ENCODE assay signal across 2 cellular contexts in the genomic region with DNA sequence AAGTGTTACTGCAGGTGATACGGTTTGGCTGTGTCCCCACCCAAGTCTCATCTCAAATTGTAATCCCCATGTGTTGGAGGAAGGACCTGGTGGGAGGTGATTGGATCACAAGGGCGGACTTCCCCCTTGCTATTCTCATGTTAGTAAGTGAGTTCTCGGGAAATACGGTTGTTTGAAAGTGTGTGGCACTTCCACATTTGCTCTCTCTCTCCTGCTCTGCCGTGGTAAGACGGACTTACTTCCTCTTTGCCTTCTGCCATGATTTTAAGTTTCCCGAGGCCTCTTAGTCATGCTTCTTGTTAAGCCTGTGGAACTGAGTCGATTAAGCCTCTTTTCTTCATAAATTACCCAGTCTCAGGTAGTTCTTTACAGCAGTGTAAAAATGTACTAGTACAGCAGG.
TF ChIP-seq lines count a peak whose summit lies in the region.

No MANE protein-coding gene starts in this region.

TF ChIP-seq in IMR-90, 13 proteins besides CTCF, POLR2A, EP300 and RAD21:
- TF ChIP-seq, protein P1, sequence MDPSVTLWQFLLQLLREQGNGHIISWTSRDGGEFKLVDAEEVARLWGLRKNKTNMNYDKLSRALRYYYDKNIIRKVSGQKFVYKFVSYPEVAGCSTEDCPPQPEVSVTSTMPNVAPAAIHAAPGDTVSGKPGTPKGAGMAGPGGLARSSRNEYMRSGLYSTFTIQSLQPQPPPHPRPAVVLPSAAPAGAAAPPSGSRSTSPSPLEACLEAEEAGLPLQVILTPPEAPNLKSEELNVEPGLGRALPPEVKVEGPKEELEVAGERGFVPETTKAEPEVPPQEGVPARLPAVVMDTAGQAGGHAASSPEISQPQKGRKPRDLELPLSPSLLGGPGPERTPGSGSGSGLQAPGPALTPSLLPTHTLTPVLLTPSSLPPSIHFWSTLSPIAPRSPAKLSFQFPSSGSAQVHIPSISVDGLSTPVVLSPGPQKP (IDR thresholded peaks at IDR 0.05; ENCODE audit: borderline replicate concordance, low read depth, low read length), result no peak
- TF ChIP-seq, protein P2, sequence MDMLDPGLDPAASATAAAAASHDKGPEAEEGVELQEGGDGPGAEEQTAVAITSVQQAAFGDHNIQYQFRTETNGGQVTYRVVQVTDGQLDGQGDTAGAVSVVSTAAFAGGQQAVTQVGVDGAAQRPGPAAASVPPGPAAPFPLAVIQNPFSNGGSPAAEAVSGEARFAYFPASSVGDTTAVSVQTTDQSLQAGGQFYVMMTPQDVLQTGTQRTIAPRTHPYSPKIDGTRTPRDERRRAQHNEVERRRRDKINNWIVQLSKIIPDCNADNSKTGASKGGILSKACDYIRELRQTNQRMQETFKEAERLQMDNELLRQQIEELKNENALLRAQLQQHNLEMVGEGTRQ (IDR thresholded peaks at IDR 0.05; ENCODE audit: low read depth, low read length), result no peak
- TF ChIP-seq NFE2L2 (IDR thresholded peaks at IDR 0.05; ENCODE audit: low read depth, low read length) (no peak), FOS (IDR thresholded peaks at IDR 0.05; ENCODE audit: low read depth, low read length) (no peak)

TF ChIP-seq in GM12878, 131 proteins besides CTCF, POLR2A, EP300 and RAD21:
- TF ChIP-seq, protein P3, sequence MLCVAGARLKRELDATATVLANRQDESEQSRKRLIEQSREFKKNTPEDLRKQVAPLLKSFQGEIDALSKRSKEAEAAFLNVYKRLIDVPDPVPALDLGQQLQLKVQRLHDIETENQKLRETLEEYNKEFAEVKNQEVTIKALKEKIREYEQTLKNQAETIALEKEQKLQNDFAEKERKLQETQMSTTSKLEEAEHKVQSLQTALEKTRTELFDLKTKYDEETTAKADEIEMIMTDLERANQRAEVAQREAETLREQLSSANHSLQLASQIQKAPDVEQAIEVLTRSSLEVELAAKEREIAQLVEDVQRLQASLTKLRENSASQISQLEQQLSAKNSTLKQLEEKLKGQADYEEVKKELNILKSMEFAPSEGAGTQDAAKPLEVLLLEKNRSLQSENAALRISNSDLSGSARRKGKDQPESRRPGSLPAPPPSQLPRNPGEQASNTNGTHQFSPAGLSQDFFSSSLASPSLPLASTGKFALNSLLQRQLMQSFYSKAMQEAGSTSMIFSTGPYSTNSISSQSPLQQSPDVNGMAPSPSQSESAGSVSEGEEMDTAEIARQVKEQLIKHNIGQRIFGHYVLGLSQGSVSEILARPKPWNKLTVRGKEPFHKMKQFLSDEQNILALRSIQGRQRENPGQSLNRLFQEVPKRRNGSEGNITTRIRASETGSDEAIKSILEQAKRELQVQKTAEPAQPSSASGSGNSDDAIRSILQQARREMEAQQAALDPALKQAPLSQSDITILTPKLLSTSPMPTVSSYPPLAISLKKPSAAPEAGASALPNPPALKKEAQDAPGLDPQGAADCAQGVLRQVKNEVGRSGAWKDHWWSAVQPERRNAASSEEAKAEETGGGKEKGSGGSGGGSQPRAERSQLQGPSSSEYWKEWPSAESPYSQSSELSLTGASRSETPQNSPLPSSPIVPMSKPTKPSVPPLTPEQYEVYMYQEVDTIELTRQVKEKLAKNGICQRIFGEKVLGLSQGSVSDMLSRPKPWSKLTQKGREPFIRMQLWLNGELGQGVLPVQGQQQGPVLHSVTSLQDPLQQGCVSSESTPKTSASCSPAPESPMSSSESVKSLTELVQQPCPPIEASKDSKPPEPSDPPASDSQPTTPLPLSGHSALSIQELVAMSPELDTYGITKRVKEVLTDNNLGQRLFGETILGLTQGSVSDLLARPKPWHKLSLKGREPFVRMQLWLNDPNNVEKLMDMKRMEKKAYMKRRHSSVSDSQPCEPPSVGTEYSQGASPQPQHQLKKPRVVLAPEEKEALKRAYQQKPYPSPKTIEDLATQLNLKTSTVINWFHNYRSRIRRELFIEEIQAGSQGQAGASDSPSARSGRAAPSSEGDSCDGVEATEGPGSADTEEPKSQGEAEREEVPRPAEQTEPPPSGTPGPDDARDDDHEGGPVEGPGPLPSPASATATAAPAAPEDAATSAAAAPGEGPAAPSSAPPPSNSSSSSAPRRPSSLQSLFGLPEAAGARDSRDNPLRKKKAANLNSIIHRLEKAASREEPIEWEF (IDR thresholded peaks at IDR 0.05; ENCODE audit: insufficient replicate concordance, low read depth, low read length), result no peak
- TF ChIP-seq IRF4 (IDR thresholded peaks at IDR 0.05; ENCODE audit: low read depth, low read length), result no peak
- TF ChIP-seq NFXL1 (IDR thresholded peaks at IDR 0.05; ENCODE audit: borderline replicate concordance), result no peak
- no peak for TF ChIP-seq EED (IDR thresholded peaks at IDR 0.05; ENCODE audit: low read depth)
- no peak for TF ChIP-seq KLF5 (IDR thresholded peaks at IDR 0.05; ENCODE audit: partially characterized antibody)
- TF ChIP-seq ZNF274 (IDR thresholded peaks at IDR 0.05; ENCODE audit: insufficient read depth, insufficient read length), result no peak
- TF ChIP-seq JUND (IDR thresholded peaks at IDR 0.05; ENCODE audit: low read depth, low read length), result no peak
- TF ChIP-seq RELA (IDR thresholded peaks at IDR 0.05; ENCODE audit: borderline replicate concordance, partially characterized antibody), result no peak
- TF ChIP-seq NR2C1 (IDR thresholded peaks at IDR 0.05), result no peak
- no peak for TF ChIP-seq MYC (IDR thresholded peaks at IDR 0.05; ENCODE audit: insufficient read depth, insufficient read length, insufficient replicate concordance, low read length, severe bottlenecking)
- no peak for TF ChIP-seq RUNX3 (IDR thresholded peaks at IDR 0.05; ENCODE audit: low read length)
- TF ChIP-seq, protein P4, sequence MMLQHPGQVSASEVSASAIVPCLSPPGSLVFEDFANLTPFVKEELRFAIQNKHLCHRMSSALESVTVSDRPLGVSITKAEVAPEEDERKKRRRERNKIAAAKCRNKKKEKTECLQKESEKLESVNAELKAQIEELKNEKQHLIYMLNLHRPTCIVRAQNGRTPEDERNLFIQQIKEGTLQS (IDR thresholded peaks at IDR 0.05; ENCODE audit: borderline replicate concordance, extremely low read depth, low read depth, low read length), result no peak
